Comparison of ENCODE assay signal across 34 cellular contexts in the genomic region with DNA sequence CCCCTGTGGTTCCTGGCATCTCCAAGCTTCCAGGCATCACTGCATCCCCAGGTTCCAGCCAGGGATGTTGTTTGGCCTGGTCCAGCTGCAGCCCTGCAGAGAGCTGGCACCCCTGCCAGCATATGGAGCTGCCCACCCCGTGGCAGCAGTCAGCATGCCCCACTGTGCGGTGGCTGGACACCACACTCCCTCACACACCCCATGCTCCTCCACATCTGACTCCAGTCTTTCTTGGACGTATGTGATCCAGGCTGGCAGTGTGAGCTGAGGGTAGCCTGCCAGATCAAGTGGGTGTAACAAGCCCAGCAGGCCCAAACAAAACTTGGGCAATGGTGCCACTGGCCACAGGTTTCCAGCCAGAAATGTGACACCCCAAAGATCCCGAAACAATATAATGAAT.
"Had no signal": no experiment of that assay in that cellular context is flagged by ENCODE, and none has a peak within 500 bp of the region (broad histone marks: within the 10 kb centered on the region; RNA-seq: fewer than 3 reads in every experiment).

No MANE protein-coding gene starts in this region.

- H3K4me3 ChIP-seq: ascending aorta, breast epithelium, cardiac muscle cell, colonic mucosa, dorsolateral prefrontal cortex, esophagus muscularis mucosa, gastrocnemius medialis had no signal

- H3K36me3 ChIP-seq: ascending aorta, breast epithelium, cardiac muscle cell, colonic mucosa, esophagus muscularis mucosa, gastrocnemius medialis, WERI-Rb-1 had no signal

- H3K27ac Mint-ChIP-seq: activated B cell treated with CpG ODN at 0.5 μM for 24 hours; activated CD4-positive, alpha-beta memory T cell treated with anti-CD3 and anti-CD28 coated beads for 36 hours; activated CD4-positive, alpha-beta T cell treated with anti-CD3 and anti-CD28 coated beads, Interleukin-2, amount 10 ng/mL, durations not matched to agents 24 days and 14 days; activated CD8-positive, alpha-beta memory T cell treated with anti-CD3 and anti-CD28 coated beads, Interleukin-2, amount 10 ng/mL, durations not matched to agents 7 days and 5 days; activated CD8-positive, alpha-beta T cell treated with anti-CD3 and anti-CD28 coated beads, Interleukin-2, amount 10 ng/mL, durations not matched to agents 7 days and 5 days; activated naive CD4-positive, alpha-beta T cell treated with anti-CD3 and anti-CD28 coated beads, Interleukin-2, amount 10 ng/mL, durations not matched to agents 7 days and 5 days; activated naive CD4-positive, alpha-beta T cell treated with anti-CD3 and anti-CD28 coated beads, Interleukin-2, amount 50 U/mL, for 72 hours; activated naive CD8-positive, alpha-beta T cell treated with anti-CD3 and anti-CD28 coated beads, Interleukin-2, amount 10 ng/mL, durations not matched to agents 7 days and 5 days; activated T-helper 1 cell treated with anti-CD3 and anti-CD28 coated beads, Interleukin-12 subunit alpha, Interleukin-12 subunit beta, Interleukin-2, Interleukin-4 antibody, amounts not matched to agents 30 ng/mL and 10 ng/mL and 1 ng/mL, durations not matched to agents 14 hours and 24 hours and 36 hours; activated T-helper 2 cell treated with anti-CD3 and anti-CD28 coated beads, Interferon-gamma antibody, Interleukin-2, Interleukin-4, amounts not matched to agents 10 μg/mL and 5 μg/mL and 100 μg/mL, durations not matched to agents 14 hours and 24 hours and 36 hours; brain; endodermal cell; T-helper 17 cell; T-helper 2 cell treated with Interferon-gamma antibody and Interleukin-4, amounts not matched to agents 5 μg/mL and 100 μg/mL, for 36 hours had no signal

- H3K4me1 ChIP-seq: ascending aorta, breast epithelium, colonic mucosa, esophagus muscularis mucosa, foreskin keratinocyte, gastrocnemius medialis had no signal

- DNase-seq: activated B cell treated with CpG ODN at 0.5 μM for 24 hours; activated CD4-positive, alpha-beta memory T cell treated with anti-CD3 and anti-CD28 coated beads for 36 hours; activated CD4-positive, alpha-beta T cell treated with anti-CD3 and anti-CD28 coated beads, Interleukin-2, amount 10 ng/mL, durations not matched to agents 24 days and 14 days; activated CD8-positive, alpha-beta memory T cell treated with anti-CD3 and anti-CD28 coated beads, Interleukin-2, amount 10 ng/mL, durations not matched to agents 7 days and 5 days; activated CD8-positive, alpha-beta memory T cell treated with anti-CD3 and anti-CD28 coated beads, Interleukin-2, amount 50 U/mL, for 4 hours; activated CD8-positive, alpha-beta T cell treated with anti-CD3 and anti-CD28 coated beads, Interleukin-2, amount 10 ng/mL, durations not matched to agents 7 days and 5 days; activated effector memory CD4-positive, alpha-beta T cell treated with anti-CD3 and anti-CD28 coated beads, Interleukin-2, amount 50 U/mL, for 16 hours; activated naive CD4-positive, alpha-beta T cell treated with anti-CD3 and anti-CD28 coated beads, Interleukin-2, amount 10 ng/mL, durations not matched to agents 7 days and 5 days; activated naive CD8-positive, alpha-beta T cell treated with anti-CD3 and anti-CD28 coated beads, Interleukin-2, amount 10 ng/mL, durations not matched to agents 7 days and 5 days; activated T-cell treated with anti-CD3 and anti-CD28 coated beads, Interleukin-2, amount 50 U/mL, for 1 hour; activated T-cell treated with anti-CD3 and anti-CD28 coated beads, Interleukin-2, amount 50 U/mL, for 48 hours; central memory CD4-positive, alpha-beta T cell; cerebellar nuclear complex; colonic mucosa; dorsolateral prefrontal cortex; effector memory CD4-positive, alpha-beta T cell; endodermal cell; gastrocnemius medialis; glutamatergic neuron; T-helper 1 cell; T-helper 17 cell; T1000; WERI-Rb-1 had no signal

- H3K4me1 Mint-ChIP-seq: activated B cell treated with CpG ODN at 0.5 μM for 24 hours; activated CD4-positive, alpha-beta T cell treated with anti-CD3 and anti-CD28 coated beads, Interleukin-2, amount 10 ng/mL, durations not matched to agents 24 days and 14 days; activated CD8-positive, alpha-beta memory T cell treated with anti-CD3 and anti-CD28 coated beads, Interleukin-2, amount 10 ng/mL, durations not matched to agents 7 days and 5 days; activated naive CD4-positive, alpha-beta T cell treated with anti-CD3 and anti-CD28 coated beads, Interleukin-2, amount 10 ng/mL, durations not matched to agents 7 days and 5 days; activated naive CD8-positive, alpha-beta T cell treated with anti-CD3 and anti-CD28 coated beads, Interleukin-2, amount 10 ng/mL, durations not matched to agents 7 days and 5 days; endodermal cell; T-helper 17 cell had no signal

- H3K27ac ChIP-seq: ascending aorta, breast epithelium, cardiac muscle cell, colonic mucosa, dorsolateral prefrontal cortex, esophagus muscularis mucosa, foreskin keratinocyte, gastrocnemius medialis, WERI-Rb-1 had no signal

- H3K27me3 ChIP-seq: ascending aorta, breast epithelium, cardiac muscle cell, colonic mucosa, dorsolateral prefrontal cortex, esophagus muscularis mucosa, foreskin keratinocyte, gastrocnemius medialis had no signal

- ATAC-seq: activated CD4-positive, CD25-positive, alpha-beta regulatory T cell treated with anti-CD3 and anti-CD28 coated beads, Interleukin-2, amount 50 U/mL, for 24 hours; activated CD8-positive, alpha-beta memory T cell treated with anti-CD3 and anti-CD28 coated beads, Interleukin-2, amount 10 ng/mL, durations not matched to agents 7 days and 5 days; activated CD8-positive, alpha-beta T cell treated with anti-CD3 and anti-CD28 coated beads, Interleukin-2, amount 10 ng/mL, durations not matched to agents 7 days and 5 days; activated naive CD4-positive, alpha-beta T cell treated with anti-CD3 and anti-CD28 coated beads, Interleukin-2, amount 50 U/mL, for 72 hours; foreskin keratinocyte; gastrocnemius medialis; T-helper 17 cell had no signal

- H3K9me3 ChIP-seq: ascending aorta, colonic mucosa, esophagus muscularis mucosa, gastrocnemius medialis had no signal

- H3K4me3 Mint-ChIP-seq: activated B cell treated with CpG ODN at 0.5 μM for 24 hours; activated CD4-positive, alpha-beta memory T cell treated with anti-CD3 and anti-CD28 coated beads for 36 hours; activated CD4-positive, alpha-beta T cell treated with anti-CD3 and anti-CD28 coated beads, Interleukin-2, amount 10 ng/mL, durations not matched to agents 24 days and 14 days; activated CD8-positive, alpha-beta memory T cell treated with anti-CD3 and anti-CD28 coated beads, Interleukin-2, amount 10 ng/mL, durations not matched to agents 7 days and 5 days; activated CD8-positive, alpha-beta T cell treated with anti-CD3 and anti-CD28 coated beads, Interleukin-2, amount 10 ng/mL, durations not matched to agents 7 days and 5 days; activated naive CD4-positive, alpha-beta T cell treated with anti-CD3 and anti-CD28 coated beads, Interleukin-2, amount 10 ng/mL, durations not matched to agents 7 days and 5 days; activated naive CD8-positive, alpha-beta T cell treated with anti-CD3 and anti-CD28 coated beads, Interleukin-2, amount 10 ng/mL, durations not matched to agents 7 days and 5 days; activated T-helper 1 cell treated with anti-CD3 and anti-CD28 coated beads, Interleukin-12 subunit alpha, Interleukin-12 subunit beta, Interleukin-2, Interleukin-4 antibody, amounts not matched to agents 30 ng/mL and 10 ng/mL and 1 ng/mL, durations not matched to agents 14 hours and 24 hours and 36 hours; brain; endodermal cell; T-helper 17 cell; T-helper 2 cell treated with Interferon-gamma antibody and Interleukin-4, amounts not matched to agents 5 μg/mL and 100 μg/mL, for 36 hours had no signal

- H3K36me3 Mint-ChIP-seq: activated CD4-positive, alpha-beta memory T cell treated with anti-CD3 and anti-CD28 coated beads for 36 hours; activated CD8-positive, alpha-beta memory T cell treated with anti-CD3 and anti-CD28 coated beads, Interleukin-2, amount 10 ng/mL, durations not matched to agents 7 days and 5 days; activated naive CD4-positive, alpha-beta T cell treated with anti-CD3 and anti-CD28 coated beads, Interleukin-2, amount 10 ng/mL, durations not matched to agents 7 days and 5 days; activated naive CD4-positive, alpha-beta T cell treated with anti-CD3 and anti-CD28 coated beads, Interleukin-2, amount 50 U/mL, for 72 hours; activated naive CD8-positive, alpha-beta T cell treated with anti-CD3 and anti-CD28 coated beads, Interleukin-2, amount 10 ng/mL, durations not matched to agents 7 days and 5 days; brain had no signal

- H3K27me3 Mint-ChIP-seq: activated B cell treated with CpG ODN at 0.5 μM for 24 hours; activated CD4-positive, alpha-beta memory T cell treated with anti-CD3 and anti-CD28 coated beads for 36 hours; activated CD4-positive, alpha-beta T cell treated with anti-CD3 and anti-CD28 coated beads, Interleukin-2, amount 10 ng/mL, durations not matched to agents 24 days and 14 days; activated CD8-positive, alpha-beta memory T cell treated with anti-CD3 and anti-CD28 coated beads, Interleukin-2, amount 10 ng/mL, durations not matched to agents 7 days and 5 days; activated naive CD4-positive, alpha-beta T cell treated with anti-CD3 and anti-CD28 coated beads, Interleukin-2, amount 10 ng/mL, durations not matched to agents 7 days and 5 days; activated naive CD8-positive, alpha-beta T cell treated with anti-CD3 and anti-CD28 coated beads, Interleukin-2, amount 10 ng/mL, durations not matched to agents 7 days and 5 days; brain; T-helper 17 cell had no signal

- H3K9me3 Mint-ChIP-seq: activated CD4-positive, alpha-beta T cell treated with anti-CD3 and anti-CD28 coated beads, Interleukin-2, amount 10 ng/mL, durations not matched to agents 24 days and 14 days; activated naive CD8-positive, alpha-beta T cell treated with anti-CD3 and anti-CD28 coated beads, Interleukin-2, amount 10 ng/mL, durations not matched to agents 7 days and 5 days; activated T-helper 1 cell treated with anti-CD3 and anti-CD28 coated beads, Interleukin-12 subunit alpha, Interleukin-12 subunit beta, Interleukin-2, Interleukin-4 antibody, amounts not matched to agents 30 ng/mL and 10 ng/mL and 1 ng/mL, durations not matched to agents 14 hours and 24 hours and 36 hours; activated T-helper 2 cell treated with anti-CD3 and anti-CD28 coated beads, Interferon-gamma antibody, Interleukin-2, Interleukin-4, amounts not matched to agents 10 μg/mL and 5 μg/mL and 100 μg/mL, durations not matched to agents 14 hours and 24 hours and 36 hours; brain; endodermal cell; T-helper 2 cell treated with Interferon-gamma antibody and Interleukin-4, amounts not matched to agents 5 μg/mL and 100 μg/mL, for 36 hours had no signal
